8 cellular contexts compared by ENCODE assay signal in the genomic region with DNA sequence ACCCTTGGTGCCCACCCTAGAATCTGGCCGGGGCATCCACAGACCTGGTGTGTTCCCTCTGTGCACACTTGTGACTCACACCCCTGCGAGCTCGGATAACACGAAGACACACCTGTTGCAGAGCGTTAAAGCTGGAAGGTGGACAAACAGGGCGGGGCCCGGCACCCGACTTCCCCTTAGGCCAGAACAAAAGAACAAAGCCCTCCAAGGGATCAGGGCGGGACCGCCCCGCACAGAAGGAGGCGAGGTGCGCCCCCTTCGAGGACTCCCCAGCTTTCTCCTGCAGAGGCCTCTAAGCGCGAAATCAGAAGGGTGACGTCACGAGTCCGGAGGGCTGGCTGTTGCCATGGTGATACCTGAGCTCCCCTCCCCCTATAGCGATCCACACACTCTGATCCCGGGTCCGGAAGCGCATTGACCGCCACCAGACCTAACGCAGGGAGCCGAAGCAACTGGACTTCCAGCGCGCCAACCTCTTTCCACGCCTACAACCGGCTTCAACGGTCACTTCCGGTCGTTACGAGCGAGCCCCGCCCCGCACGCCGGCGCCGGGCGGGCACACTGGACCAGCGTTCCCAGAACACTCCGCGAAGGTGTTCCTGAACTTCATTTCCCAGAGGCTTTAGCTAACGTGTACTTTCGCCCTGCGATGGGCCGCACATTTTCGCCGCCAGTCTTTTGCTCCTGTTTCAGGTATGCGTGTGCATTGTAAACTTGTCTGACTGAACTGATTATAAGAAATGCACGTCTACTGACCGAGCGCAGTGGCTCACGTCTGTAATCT. TPM values are rescaled to one million over a fixed set of nuclear protein-coding genes. Genes with fewer than 3 reads are reported as not detected.
DNase-seq lines count a peak whose midpoint lies in the region; ATAC-seq, FAIRE-seq and TF ChIP-seq lines count a peak whose summit lies in the region.

A gene (minus strand): TSS at position 489 of the 784 bp plus-strand sequence. CDS start 811 bp downstream, outside the sequence.

- in situ Hi-C loops in HepG2 (cut with HindIII; ENCODE audit: extremely low pct_ligation_motif_present, low pct_unique_long_range_greater_than_20kb), result no loop called here

- DNase-seq in CD14-positive monocyte (ENCODE audit: low spot score) (peak; percentile 90), NCI-H748 treated with DMSO at 0.1 percent for 48 hours (lab: John Stamatoyannopoulos, UW) (peak; percentile 99), dermis blood vessel endothelial cell (peak; percentile 99), HepG2 (ENCODE audit: low spot score) (peak; percentile 99)
- DNase-seq in activated CD4-positive, alpha-beta T cell treated with anti-CD3 and anti-CD28 coated beads, Interleukin-2, amount 50 U/mL, for 24 hours (ENCODE audit: low read depth in 1 of 2, low spot score in 1 of 2), result peak; percentile 72 to 84
- peak; percentile 81 for DNase-seq in stimulated activated CD4-positive, alpha-beta T cell treated with anti-CD3 and anti-CD28 coated beads, Interleukin-4, amount 100 ng/mL, for 1 hour

- H3K4me3 ChIP-seq in HepG2 (replicated peaks in 1 of 3; ENCODE audit: insufficient read depth in 1 of 3, low read depth in 2 of 3, low read length in 3 of 3), result peak within 1 kb of the TSS; percentile 80 to 89 (median 84)

- peaks cover 33% of the 10 kb centered on the region for H3K4me1 ChIP-seq in HepG2 (ENCODE audit: insufficient read depth, low read length)

- ATAC-seq in GM19372 (IDR thresholded peaks at IDR 0.05; ENCODE audit: low read depth, unreplicated experiment) (peak; percentile 81), HG03558 (IDR thresholded peaks at IDR 0.05; ENCODE audit: extremely low read depth, unreplicated experiment) (peak; percentile 54), HepG2 (peak; percentile 96)

- peaks cover 4 to 24% (median 14%) of the 10 kb centered on the region in 7 donors for H3K9me3 Mint-ChIP-seq in CD14-positive monocyte

- no peaks in the 10 kb centered on the region for H4K20me1 ChIP-seq in HepG2 (ENCODE audit: insufficient read depth, low read length)

- intact Hi-C loops in CD14-positive monocyte (cut with micrococcal nuclease), result loop anchor here in 1 of 2 donors (10.0 kb wide), 3 partner anchors 288 to 662 kb away; a partner anchor contains a TSS
- intact Hi-C loops in HepG2 (cut with micrococcal nuclease; ENCODE audit: unreplicated experiment), result loop anchor here (1.0 to 10.0 kb wide), 5 partner anchors 85 to 918 kb away; a partner anchor contains a TSS

- peak within 1 kb of the TSS; percentile 52 for H2AFZ ChIP-seq in HepG2 (ENCODE audit: low read length)

- H3K79me2 ChIP-seq in HepG2 (ENCODE audit: insufficient read depth, low read length), result peaks cover 3% of the 10 kb centered on the region

- TF ChIP-seq EP300 in HepG2 (IDR thresholded peaks at IDR 0.05; ENCODE audit: low read depth in 2 of 2, low read length in 2 of 2), result no peak; a peak in 4 of 4 replicates
- peak; percentile 39; the same call in 1 of the 2 replicates for TF ChIP-seq EP300 in HepG2 (CRISPR knock-in tag; IDR thresholded peaks at IDR 0.05; ENCODE audit: borderline replicate concordance)

- no peak for TF ChIP-seq RAD21 in HepG2 (CRISPR knock-in tag; IDR thresholded peaks at IDR 0.05)

- under 1% methylated on average over 24 of the region's 56 CpGs for WGBS in HepG2 (ENCODE audit: low lambda C conversion rate)

- H3K27ac ChIP-seq in HepG2 (ENCODE audit: extremely low read length, insufficient read depth, low read length), result peak within 1 kb of the TSS; percentile 91

- H3K27me3 Mint-ChIP-seq in CD14-positive monocyte (ENCODE audit: low read depth in 3 of 3), result peaks cover 0 to 3% (median 2%) of the 10 kb centered on the region in 3 donors

- H3K4me2 ChIP-seq in HepG2 (ENCODE audit: low read depth, low read length), result peak within 1 kb of the TSS; percentile 81

- H3K36me3 Mint-ChIP-seq in CD14-positive monocyte, result peaks cover 21 to 27% of the 10 kb centered on the region in 2 donors

- no peaks in the 10 kb centered on the region; a peak in 1 of 5 replicates for H3K27me3 ChIP-seq in HepG2 (ENCODE audit: control insufficient read depth in 1 of 2, insufficient read depth in 2 of 2, low read length in 2 of 2)

- FAIRE-seq in HepG2 (lab: Jason Lieb, UNC), result peak; percentile 83

- H3K9me3 ChIP-seq in HepG2 (ENCODE audit: low read length), result no peaks in the 10 kb centered on the region

- no peaks in the 10 kb centered on the region for H3K36me3 ChIP-seq in HepG2 (replicated peaks in 1 of 2; ENCODE audit: control insufficient read depth in 1 of 2, insufficient read depth in 2 of 2, low read length in 2 of 2)

- TF ChIP-seq CTCF in CD14-positive monocyte (IDR thresholded peaks at IDR 0.05) (no peak), HepG2 (CRISPR knock-in tag; IDR thresholded peaks at IDR 0.05) (peak; percentile 54)

- POLR2A ChIA-PET in HepG2 (lab: Yijun Ruan, JAX), result interaction anchor here (0.9 to 2.3 kb wide), 18 partner anchors 23 to 1349 kb away, joined by 3 to 13 read pairs (median 5); a partner anchor contains a TSS

- TF ChIP-seq POLR2A in HepG2 (IDR thresholded peaks at IDR 0.05; ENCODE audit: insufficient read depth in 1 of 2, low read depth in 2 of 2, low read length in 2 of 2), result peak; percentile 85 to 93

- H3K4me1 Mint-ChIP-seq in CD14-positive monocyte, result peaks cover 19% of the 10 kb centered on the region

- H3K4me3 Mint-ChIP-seq in CD14-positive monocyte, result peak within 1 kb of the TSS; percentile 97

- CTCF ChIA-PET in HepG2 (lab: Yijun Ruan, JAX; ENCODE audit: low intra/inter-chr PET ratio, low total read pairs), result no interaction called here

- H3K9ac ChIP-seq in HepG2 (ENCODE audit: insufficient read depth, low read depth, low read length), result peak within 1 kb of the TSS; percentile 89

- H3K27ac Mint-ChIP-seq in CD14-positive monocyte, result peak within 1 kb of the TSS; percentile 89 to 98 (median 95)

- BruUV-seq in HepG2 (replicated peaks; lab: Mats Ljungman, UMichigan), result no TSS peak

TF ChIP-seq in HepG2, 621 proteins besides CTCF, POLR2A, EP300 and RAD21 (continues in another document):
- TF ChIP-seq PAX8 (CRISPR knock-in tag; IDR thresholded peaks at IDR 0.05; ENCODE audit: borderline replicate concordance) (no peak), STAG1 (CRISPR knock-in tag; IDR thresholded peaks at IDR 0.05) (no peak), IKZF1 (IDR thresholded peaks at IDR 0.05) (no peak), ZNF780A (CRISPR knock-in tag; IDR thresholded peaks at IDR 0.05) (0 out of 2 replicates have a peak, but pooled peaks have one; percentile 86), ZNF510 (CRISPR knock-in tag; IDR thresholded peaks at IDR 0.05; ENCODE audit: low read depth) (peak; percentile 88; the same call in 1 of the 2 replicates), FOXJ3 (CRISPR knock-in tag; IDR thresholded peaks at IDR 0.05; ENCODE audit: borderline replicate concordance) (peak; percentile 52; the same call in 1 of the 2 replicates), ZNF878 (CRISPR knock-in tag; IDR thresholded peaks at IDR 0.05) (0 out of 2 replicates have a peak, but pooled peaks have one; percentile 18)
- TF ChIP-seq, protein P1, sequence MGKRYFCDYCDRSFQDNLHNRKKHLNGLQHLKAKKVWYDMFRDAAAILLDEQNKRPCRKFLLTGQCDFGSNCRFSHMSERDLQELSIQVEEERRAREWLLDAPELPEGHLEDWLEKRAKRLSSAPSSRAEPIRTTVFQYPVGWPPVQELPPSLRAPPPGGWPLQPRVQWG (CRISPR knock-in tag; IDR thresholded peaks at IDR 0.05; ENCODE audit: borderline replicate concordance, low read depth), result no peak

RNA-seq across cellular contexts. Expression of the gene that starts here (rescaled TPM):
- polyA plus RNA-seq in CD14-positive monocyte (1 to 10 TPM; 1.5 TPM), HepG2 (2011; rRNA removed) (2.0 and 2.1 TPM in 2 replicates)
- total RNA-seq in dermis blood vessel endothelial cell (6.4 and 7.5 TPM in 2 replicates), HepG2 (2016; rRNA removed; fragmentation: Illumina TruSeq; extraction: Trizol) (10.1 and 16.3 TPM in 2 replicates)
- total RNA-seq in HepG2 (2016; cell fraction: cytosol; rRNA removed; fragmentation: Illumina TruSeq; extraction: Trizol; ENCODE audit: low read depth), result 1.7 and 2.1 TPM in 2 replicates
- 9.5 and 17.4 TPM in 2 replicates for total RNA-seq in HepG2 (2016; cell fraction: insoluble cytoplasmic fraction; rRNA removed; fragmentation: Illumina TruSeq; extraction: Trizol)
- 5.1 and 6.1 TPM in 2 replicates for total RNA-seq in HepG2 (2016; cell fraction: membrane; rRNA removed; fragmentation: Illumina TruSeq; extraction: Trizol)
- 6.2 and 7.3 TPM in 2 replicates for total RNA-seq in HepG2 (2016; cell fraction: nucleus; rRNA removed; fragmentation: Illumina TruSeq; extraction: Trizol)
- polyA plus RNA-seq in HepG2 (2011; cell fraction: cytosol; rRNA removed), result 0.93 and 1.5 TPM in 2 replicates
- polyA plus RNA-seq in HepG2 (2011; cell fraction: nucleus; rRNA removed), result 1.3 and 1.8 TPM in 2 replicates
- polyA plus RNA-seq in HepG2 (2012), result 2.5 and 3.2 TPM in 2 replicates
- 0.42 and 0.44 TPM in 2 replicates for polyA plus RNA-seq in HepG2 (2016; cell fraction: cytosol; fragmentation: Illumina TruSeq; extraction: Trizol; ENCODE audit: low read depth)
- polyA plus RNA-seq in HepG2 (2016; cell fraction: insoluble cytoplasmic fraction; fragmentation: Illumina TruSeq; extraction: Trizol; ENCODE audit: low read depth), result 9.4 and 9.9 TPM in 2 replicates
- polyA plus RNA-seq in HepG2 (2016; cell fraction: membrane; fragmentation: Illumina TruSeq; extraction: Trizol; ENCODE audit: low read depth), result 1.1 and 1.2 TPM in 2 replicates
- polyA plus RNA-seq in HepG2 (2016; cell fraction: nucleus; fragmentation: Illumina TruSeq; extraction: Trizol; ENCODE audit: insufficient read depth, low read depth), result 5.7 and 6.6 TPM in 2 replicates
- 1.1 and 4.3 TPM in 2 replicates for polyA minus RNA-seq in HepG2 (2011; rRNA and poly(A)+ RNA removed; ENCODE audit: low replicate concordance)
- polyA minus RNA-seq in HepG2 (2011; cell fraction: cytosol; rRNA and poly(A)+ RNA removed), result 2.6 and 3.4 TPM in 2 replicates
- 8.9 and 10.2 TPM in 2 replicates for polyA minus RNA-seq in HepG2 (2011; cell fraction: nucleus; rRNA and poly(A)+ RNA removed)

Comparison
In these comparisons a context has a peak if more than half of its experiments do, and no peak if none do; other contexts are left out.
1. Peak in every context shown above with its lines: DNase-seq, ATAC-seq, H3K4me3 ChIP-seq and H3K27ac ChIP-seq.